In genomic region chr2:54975598-54976507, GRCh38 we compare ENCODE assay signal across 15 cellular contexts.
DNase-seq lines count a peak whose midpoint lies in the region; ATAC-seq lines count a peak whose summit lies in the region.
"Had no signal": no experiment of that assay in that cellular context is flagged by ENCODE, and none has a peak within 500 bp of the region (broad histone marks: within the 10 kb centered on the region; RNA-seq: fewer than 3 reads in every experiment).

No MANE protein-coding gene starts in this region.

- H3K4me1 Mint-ChIP-seq in stimulated activated naive CD8-positive, alpha-beta T cell treated with anti-CD3 and anti-CD28 coated beads, Interleukin-15, amount 100 ng/mL, for 72 hours: peaks cover 25% of the 10 kb centered on the region
- peaks cover 37 to 50% of the 10 kb centered on the region in 2 donors for H3K4me1 Mint-ChIP-seq in natural killer cell treated with Interleukin-12 subunit alpha and Interleukin-12 subunit beta and Interleukin-15 and Interleukin-18, amount 100 ng/mL, for 72 hours (ENCODE audit: low read depth in 2 of 2)

- ATAC-seq in stimulated activated naive CD8-positive, alpha-beta T cell treated with anti-CD3 and anti-CD28 coated beads, Interleukin-15, amount 100 ng/mL, for 72 hours: no peak
- no peak for ATAC-seq in stimulated activated naive CD8-positive, alpha-beta T cell treated with anti-CD3 and anti-CD28 coated beads, Interleukin-15, Interleukin-2, amounts not matched to agents 100 U/mL and 50 U/mL, for 24 hours
- ATAC-seq in natural killer cell treated with Interleukin-12 subunit alpha and Interleukin-12 subunit beta and Interleukin-15 and Interleukin-18, amount 100 ng/mL, for 72 hours: peak in 1 of 2 donors; percentile 50
- no peak for ATAC-seq in HG02759 (IDR thresholded peaks at IDR 0.05; ENCODE audit: unreplicated experiment)
- ATAC-seq: activated CD4-positive, alpha-beta T cell treated with anti-CD3 and anti-CD28 coated beads for 36 hours; activated T-cell treated with anti-CD3 and anti-CD28 coated beads, Interleukin-2, amount 50 U/mL, for 4 hours; left colon had no signal

- H3K36me3 Mint-ChIP-seq in natural killer cell treated with Interleukin-12 subunit alpha and Interleukin-12 subunit beta and Interleukin-15 and Interleukin-18, amount 100 ng/mL, for 72 hours: no peaks in the 10 kb centered on the region

- intact Hi-C loops in posterior vena cava (cut with DNase I): no loop called here

- no peak for DNase-seq in stimulated activated naive CD8-positive, alpha-beta T cell treated with anti-CD3 and anti-CD28 coated beads, Interleukin-15, amount 100 ng/mL, for 72 hours
- DNase-seq in stimulated activated naive CD8-positive, alpha-beta T cell treated with anti-CD3 and anti-CD28 coated beads, Interleukin-15, Interleukin-2, amounts not matched to agents 100 U/mL and 50 U/mL, for 24 hours: no peak
- DNase-seq in natural killer cell treated with Interleukin-12 subunit alpha and Interleukin-12 subunit beta and Interleukin-15 and Interleukin-18, amount 100 ng/mL, for 72 hours (ENCODE audit: low spot score): no peak
- DNase-seq in posterior vena cava (ENCODE audit: low spot score) (no peak), middle frontal gyrus (ENCODE audit: extremely low spot score, low spot score) (no peak), NCI-H226 (no peak)
- DNase-seq: activated CD4-positive, alpha-beta T cell treated with anti-CD3 and anti-CD28 coated beads for 36 hours; activated T-cell treated with anti-CD3 and anti-CD28 coated beads, Interleukin-2, amount 50 U/mL, for 4 hours; aorta; DND-41; left colon; NCI-H446; OCI-M1 had no signal

- H3K27ac ChIP-seq in cingulate gyrus (ENCODE audit: low read depth, low read length): peak overlapping the region; percentile 19

- H3K4me3 Mint-ChIP-seq in stimulated activated naive CD8-positive, alpha-beta T cell treated with anti-CD3 and anti-CD28 coated beads, Interleukin-15, amount 100 ng/mL, for 72 hours: no peak overlapping the region
- no peak overlapping the region for H3K4me3 Mint-ChIP-seq in natural killer cell treated with Interleukin-12 subunit alpha and Interleukin-12 subunit beta and Interleukin-15 and Interleukin-18, amount 100 ng/mL, for 72 hours
- H3K4me3 Mint-ChIP-seq: activated CD4-positive, alpha-beta T cell treated with anti-CD3 and anti-CD28 coated beads for 36 hours; activated T-cell treated with anti-CD3 and anti-CD28 coated beads, Interleukin-2, amount 50 U/mL, for 4 hours had no signal

- H3K27me3 Mint-ChIP-seq in stimulated activated naive CD8-positive, alpha-beta T cell treated with anti-CD3 and anti-CD28 coated beads, Interleukin-15, amount 100 ng/mL, for 72 hours: no peaks in the 10 kb centered on the region
- no peaks in the 10 kb centered on the region for H3K27me3 Mint-ChIP-seq in natural killer cell treated with Interleukin-12 subunit alpha and Interleukin-12 subunit beta and Interleukin-15 and Interleukin-18, amount 100 ng/mL, for 72 hours
- H3K27me3 Mint-ChIP-seq: activated CD4-positive, alpha-beta T cell treated with anti-CD3 and anti-CD28 coated beads for 36 hours had no signal

- H3K27ac Mint-ChIP-seq in stimulated activated naive CD8-positive, alpha-beta T cell treated with anti-CD3 and anti-CD28 coated beads, Interleukin-15, amount 100 ng/mL, for 72 hours: peak overlapping the region; percentile 67 to 72
- peak overlapping the region; percentile 5 to 79 for H3K27ac Mint-ChIP-seq in natural killer cell treated with Interleukin-12 subunit alpha and Interleukin-12 subunit beta and Interleukin-15 and Interleukin-18, amount 100 ng/mL, for 72 hours
- H3K27ac Mint-ChIP-seq: activated CD4-positive, alpha-beta T cell treated with anti-CD3 and anti-CD28 coated beads for 36 hours had no signal

- H3K9me3 Mint-ChIP-seq in stimulated activated naive CD8-positive, alpha-beta T cell treated with anti-CD3 and anti-CD28 coated beads, Interleukin-15, amount 100 ng/mL, for 72 hours: no peaks in the 10 kb centered on the region
- no peaks in the 10 kb centered on the region for H3K9me3 Mint-ChIP-seq in natural killer cell treated with Interleukin-12 subunit alpha and Interleukin-12 subunit beta and Interleukin-15 and Interleukin-18, amount 100 ng/mL, for 72 hours
- H3K9me3 Mint-ChIP-seq: activated T-cell treated with anti-CD3 and anti-CD28 coated beads, Interleukin-2, amount 50 U/mL, for 4 hours had no signal
